8 cellular contexts compared by ENCODE assay signal in genomic region chr7:22082553-22082885, GRCh38.
DNase-seq lines count a peak whose midpoint lies in the region; ATAC-seq and TF ChIP-seq lines count a peak whose summit lies in the region.

No MANE protein-coding gene starts in this region.

- no peaks in the 10 kb centered on the region; the same call in 1 of the 2 replicates for H3K4me1 ChIP-seq in BE2C

- POLR2A ChIA-PET in T-cell (lab: Charles Lee) = no interaction called here

- ATAC-seq in T-cell (replicated peaks in 1 of 4) = peak in 2 of 4 experiments; percentile 5 to 23
- peak; percentile 1 to 29 for ATAC-seq in left cardiac atrium

- peaks cover 10 to 17% (median 15%) of the 10 kb centered on the region in 3 donors for H3K4me1 Mint-ChIP-seq in T-cell

- H3K36me3 ChIP-seq in BE2C (no peaks in the 10 kb centered on the region), H7 (replicated peaks; ENCODE audit: control insufficient read depth, insufficient read depth, low read length) (no peaks in the 10 kb centered on the region)

- no peaks in the 10 kb centered on the region; the same call in 1 of the 2 replicates for H3K9me3 ChIP-seq in BE2C

- no peak for DNase-seq in BE2C
- DNase-seq in H7 = no peak
- DNase-seq in T-cell = no peak
- DNase-seq in left cardiac atrium = no peak
- DNase-seq in skeletal muscle cell (ENCODE audit: low read depth) = no peak
- no peak for DNase-seq in GM13976 (ENCODE audit: low spot score)
- DNase-seq in mesenteric fat pad (ENCODE audit: low spot score) = no peak
- no peak for DNase-seq in DMS79 treated with DMSO at 0.1 percent for 48 hours (lab: John Stamatoyannopoulos, UW)

- TF ChIP-seq CTCF in BE2C (IDR thresholded peaks at IDR 0.05; ENCODE audit: low read depth, low read length) (no peak), GM13976 (IDR thresholded peaks at IDR 0.05; ENCODE audit: borderline replicate concordance, control extremely low read depth, extremely low read depth, insufficient read depth, missing control alignments) (no peak)

- peak overlapping the region; percentile 75 to 81 (median 79) for H3K4me3 Mint-ChIP-seq in T-cell

- peak overlapping the region; percentile 78 for H3K4me3 ChIP-seq in BE2C (ENCODE audit: low read depth, low read length)
- peak overlapping the region; percentile 76 for H3K4me3 ChIP-seq in H7 (ENCODE audit: insufficient read depth, low read depth, low read length)
- H3K4me3 ChIP-seq in skeletal muscle cell (ENCODE audit: low read depth, low read length) = peak overlapping the region; percentile 62

- CTCF ChIA-PET in T-cell (lab: Charles Lee) = interaction anchor here (0.5 to 2.2 kb wide), 13 partner anchors 9 to 1431 kb away, joined by 3 to 13 read pairs (median 4); no protein-coding TSS in a partner anchor

- no peaks in the 10 kb centered on the region for H3K36me3 Mint-ChIP-seq in T-cell

- H3K27me3 ChIP-seq in BE2C (peaks cover 31% of the 10 kb centered on the region), H7 (ENCODE audit: control insufficient read depth, insufficient read depth, low read length) (peaks cover 8% of the 10 kb centered on the region)

- no peaks in the 10 kb centered on the region for H3K9me3 Mint-ChIP-seq in T-cell

- H3K27me3 Mint-ChIP-seq in T-cell = peaks cover 15 to 22% of the 10 kb centered on the region in 2 donors

- peak overlapping the region in 1 of 2 donors; percentile 55 for H3K27ac Mint-ChIP-seq in T-cell

- in situ Hi-C loops in GM13976 (cut with MboI; ENCODE audit: low sequenced_read_pairs, unreplicated experiment) = no loop called here

- intact Hi-C loops in left cardiac atrium (cut with DNase I) = no loop called here
